Comparison of ENCODE assay signal across 1 cellular context in the genomic region with DNA sequence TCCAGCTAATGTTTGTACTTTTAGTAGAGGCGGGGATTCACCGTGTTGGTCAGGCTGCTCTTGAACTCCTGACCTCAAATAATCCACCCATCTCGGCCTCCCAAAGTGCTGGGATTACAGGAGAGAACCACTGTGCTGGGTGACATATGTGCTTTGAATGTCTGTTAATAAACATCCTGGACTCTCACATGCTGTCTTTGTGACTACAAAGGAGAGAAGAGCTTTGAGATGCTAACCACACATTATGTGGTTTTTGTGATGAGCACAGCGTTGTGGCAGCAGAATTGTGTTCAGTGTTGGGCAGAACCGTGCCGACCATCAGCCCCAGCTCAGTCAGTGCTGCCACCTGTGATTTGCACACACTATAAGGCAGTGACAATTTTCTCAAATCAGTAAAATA.
TF ChIP-seq lines count a peak whose summit lies in the region.

No MANE protein-coding gene starts in this region.

TF ChIP-seq in IMR-90, 13 proteins besides CTCF, POLR2A, EP300 and RAD21:
- TF ChIP-seq NFE2L2 (IDR thresholded peaks at IDR 0.05; ENCODE audit: low read depth, low read length): no peak
- TF ChIP-seq RFX5 (IDR thresholded peaks at IDR 0.05; ENCODE audit: low read depth, low read length): no peak
- TF ChIP-seq, protein P1, sequence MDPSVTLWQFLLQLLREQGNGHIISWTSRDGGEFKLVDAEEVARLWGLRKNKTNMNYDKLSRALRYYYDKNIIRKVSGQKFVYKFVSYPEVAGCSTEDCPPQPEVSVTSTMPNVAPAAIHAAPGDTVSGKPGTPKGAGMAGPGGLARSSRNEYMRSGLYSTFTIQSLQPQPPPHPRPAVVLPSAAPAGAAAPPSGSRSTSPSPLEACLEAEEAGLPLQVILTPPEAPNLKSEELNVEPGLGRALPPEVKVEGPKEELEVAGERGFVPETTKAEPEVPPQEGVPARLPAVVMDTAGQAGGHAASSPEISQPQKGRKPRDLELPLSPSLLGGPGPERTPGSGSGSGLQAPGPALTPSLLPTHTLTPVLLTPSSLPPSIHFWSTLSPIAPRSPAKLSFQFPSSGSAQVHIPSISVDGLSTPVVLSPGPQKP (IDR thresholded peaks at IDR 0.05; ENCODE audit: borderline replicate concordance, low read depth, low read length): no peak
- TF ChIP-seq SMC3 (IDR thresholded peaks at IDR 0.05; ENCODE audit: low read depth, low read length): no peak
- no peak for TF ChIP-seq FOS (IDR thresholded peaks at IDR 0.05; ENCODE audit: low read depth, low read length)
- TF ChIP-seq MXI1 (IDR thresholded peaks at IDR 0.05; ENCODE audit: borderline replicate concordance, low read depth, low read length): no peak
- no peak for TF ChIP-seq MAZ (IDR thresholded peaks at IDR 0.05; ENCODE audit: borderline replicate concordance, low read depth, low read length)
- TF ChIP-seq RCOR1 (IDR thresholded peaks at IDR 0.05; ENCODE audit: insufficient replicate concordance, low read length): no peak
- TF ChIP-seq, protein P2, sequence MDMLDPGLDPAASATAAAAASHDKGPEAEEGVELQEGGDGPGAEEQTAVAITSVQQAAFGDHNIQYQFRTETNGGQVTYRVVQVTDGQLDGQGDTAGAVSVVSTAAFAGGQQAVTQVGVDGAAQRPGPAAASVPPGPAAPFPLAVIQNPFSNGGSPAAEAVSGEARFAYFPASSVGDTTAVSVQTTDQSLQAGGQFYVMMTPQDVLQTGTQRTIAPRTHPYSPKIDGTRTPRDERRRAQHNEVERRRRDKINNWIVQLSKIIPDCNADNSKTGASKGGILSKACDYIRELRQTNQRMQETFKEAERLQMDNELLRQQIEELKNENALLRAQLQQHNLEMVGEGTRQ (IDR thresholded peaks at IDR 0.05; ENCODE audit: low read depth, low read length): no peak
- no peak for TF ChIP-seq CHD1 (IDR thresholded peaks at IDR 0.05; ENCODE audit: low read depth, low read length)
- TF ChIP-seq BHLHE40 (IDR thresholded peaks at IDR 0.05; ENCODE audit: low read depth, low read length): no peak
- no peak for TF ChIP-seq MAFK (IDR thresholded peaks at IDR 0.05; ENCODE audit: low read depth, low read length)
- no peak for TF ChIP-seq CEBPB (IDR thresholded peaks at IDR 0.05; ENCODE audit: low read depth, low read length)
